ENCODE assay signal across 16 cellular contexts in genomic region chr11:65896009-65896999, GRCh38. TPM values are rescaled to one million over a fixed set of nuclear protein-coding genes. Genes with fewer than 3 reads are reported as not detected.
DNase-seq lines count a peak whose midpoint lies in the region; ATAC-seq, FAIRE-seq and TF ChIP-seq lines count a peak whose summit lies in the region.
"Had no signal": no experiment of that assay in that cellular context is flagged by ENCODE, and none has a peak within 500 bp of the region (broad histone marks: within the 10 kb centered on the region; RNA-seq: fewer than 3 reads in every experiment).

No MANE protein-coding gene starts in this region.

- H3K9me3 ChIP-seq in right cardiac atrium (ENCODE audit: control insufficient read depth, low read length) (no peaks in the 10 kb centered on the region), T-helper 17 cell (ENCODE audit: control insufficient read depth, low read length, poor library complexity, severe bottlenecking) (no peaks in the 10 kb centered on the region), endothelial cell of umbilical vein (replicated peaks; ENCODE audit: control insufficient read depth, insufficient read depth, low read length) (no peaks in the 10 kb centered on the region)

- H3K4me3 Mint-ChIP-seq in T-helper 17 cell (peak overlapping the region; percentile 31), type B pancreatic cell (no peak overlapping the region)

- dilution Hi-C loops in endothelial cell of umbilical vein (cut with MboI; ENCODE audit: extremely low pct_ligation_motif_present, low sequenced_read_pairs): no loop called here

- TF ChIP-seq CTCF in endothelial cell of umbilical vein (IDR thresholded peaks at IDR 0.05; ENCODE audit: extremely low read depth in 1 of 2, insufficient read depth in 1 of 2, low read depth in 1 of 2, low read length in 2 of 2) (no peak), type B pancreatic cell (conservative IDR thresholded peaks at IDR 0.05) (no peak)

- ATAC-seq in right cardiac atrium: no peak
- no peak for ATAC-seq in T-helper 17 cell

- POLR2A ChIA-PET in endothelial cell of umbilical vein (lab: Charles Lee): interaction anchor here (0.7 to 1.3 kb wide), 2 partner anchors 19 to 76 kb away, joined by 4 read pairs; no protein-coding TSS in a partner anchor

- FAIRE-seq in endothelial cell of umbilical vein (lab: Jason Lieb, UNC): no peak
- FAIRE-seq in frontal cortex (lab: Jason Lieb, UNC): no peak
- FAIRE-seq: G401.6, GM18507 had no signal

- H3K27ac Mint-ChIP-seq in T-helper 17 cell: peak overlapping the region; percentile 84
- H3K27ac Mint-ChIP-seq in type B pancreatic cell: peak overlapping the region; percentile 69

- H4K20me1 ChIP-seq in endothelial cell of umbilical vein (replicated peaks; ENCODE audit: control insufficient read depth, extremely low read depth, insufficient read depth, low read length): no peaks in the 10 kb centered on the region

- H3K4me1 Mint-ChIP-seq in T-helper 17 cell (peaks cover 19% of the 10 kb centered on the region), type B pancreatic cell (ENCODE audit: unreplicated experiment) (peaks cover 8% of the 10 kb centered on the region)

- intact Hi-C loops in right cardiac atrium (cut with DNase I): no loop called here
- intact Hi-C loops in cardiac septum (cut with DNase I): no loop called here
- intact Hi-C loops in endothelial cell of umbilical vein (cut with micrococcal nuclease): no loop called here
- intact Hi-C loops in head of caudate nucleus (cut with DNase I): no loop called here

- H3K27ac ChIP-seq in right cardiac atrium (ENCODE audit: low read length) (no peak overlapping the region), endothelial cell of umbilical vein (ENCODE audit: insufficient read depth, low read depth, low read length) (peak overlapping the region; percentile 27)
- H3K27ac ChIP-seq: C4-2B had no signal

- H3K36me3 Mint-ChIP-seq in T-helper 17 cell (ENCODE audit: low read depth) (no peaks in the 10 kb centered on the region), type B pancreatic cell (no peaks in the 10 kb centered on the region)

- H3K9ac ChIP-seq in endothelial cell of umbilical vein (replicated peaks; ENCODE audit: extremely low read depth, insufficient read depth, low read length): no peak overlapping the region

- H3K4me1 ChIP-seq in right cardiac atrium (ENCODE audit: control insufficient read depth, insufficient read depth, low read length): peaks cover 3% of the 10 kb centered on the region
- peaks cover 60% of the 10 kb centered on the region for H3K4me1 ChIP-seq in endothelial cell of umbilical vein (ENCODE audit: control insufficient read depth, extremely low read depth, insufficient read depth, low read length)

- 93% methylated on average over 14 of the region's 14 CpGs for WGBS in right cardiac atrium

- H3K4me2 ChIP-seq in endothelial cell of umbilical vein (ENCODE audit: insufficient read depth, low read length): peak overlapping the region; percentile 37

- peak; percentile 3 for TF ChIP-seq POLR2A in endothelial cell of umbilical vein (IDR thresholded peaks at IDR 0.05; ENCODE audit: low read depth, low read length)

- no peaks in the 10 kb centered on the region for H3K27me3 Mint-ChIP-seq in T-helper 17 cell
- peaks cover 57% of the 10 kb centered on the region for H3K27me3 Mint-ChIP-seq in type B pancreatic cell

- H3K4me3 ChIP-seq in right cardiac atrium (ENCODE audit: low read length) (no peak overlapping the region), endothelial cell of umbilical vein (replicated peaks in 1 of 3; ENCODE audit: insufficient read depth in 1 of 3, low read depth in 1 of 3, low read length in 3 of 3) (no peak overlapping the region)

- H3K27me3 ChIP-seq in right cardiac atrium (ENCODE audit: control insufficient read depth, insufficient read depth) (no peaks in the 10 kb centered on the region), endothelial cell of umbilical vein (ENCODE audit: control insufficient read depth in 2 of 2, insufficient read depth in 2 of 2, low read length in 2 of 2) (no peaks in the 10 kb centered on the region)

- H3K36me3 ChIP-seq in endothelial cell of umbilical vein (ENCODE audit: control insufficient read depth in 2 of 2, extremely low read depth in 1 of 2, insufficient read depth in 2 of 2, low read length in 2 of 2): peaks cover 5 to 8% of the 10 kb centered on the region in 2 experiments

- no peak overlapping the region for H2AFZ ChIP-seq in endothelial cell of umbilical vein (ENCODE audit: low read depth, low read length)

- H3K9me3 Mint-ChIP-seq in type B pancreatic cell: no peaks in the 10 kb centered on the region

- peaks cover 81% of the 10 kb centered on the region for H3K79me2 ChIP-seq in endothelial cell of umbilical vein (ENCODE audit: control insufficient read depth, insufficient read depth, low read length)

- CTCF ChIA-PET in endothelial cell of umbilical vein (lab: Charles Lee): interaction anchor here (0.8 to 6.2 kb wide), 2 partner anchors 6 to 20 kb away, joined by 3 to 69 read pairs; partner anchors contain the start of genes CCDC85B and FIBP

- H3K9me1 ChIP-seq in endothelial cell of umbilical vein (replicated peaks; ENCODE audit: control insufficient read depth, extremely low read depth, insufficient read depth, low read length): no peaks in the 10 kb centered on the region

- BruUV-seq in endothelial cell of umbilical vein (replicated peaks; lab: Mats Ljungman, UMichigan): no TSS peak

- peak in 2 of 3 donors; percentile 52 to 57 for DNase-seq in right cardiac atrium
- DNase-seq in cardiac septum (ENCODE audit: low spot score): no peak
- DNase-seq in T-helper 17 cell: no peak
- DNase-seq in endothelial cell of umbilical vein (ENCODE audit: low read depth, low spot score): no peak
- DNase-seq in type B pancreatic cell (ENCODE audit: extremely low spot score, unreplicated experiment): no peak
- DNase-seq in stimulated activated naive CD4-positive, alpha-beta T cell treated with Interleukin-2 at 50 U/mL for 16 hours (lab: John Stamatoyannopoulos, UW): no peak
- no peak for DNase-seq in frontal cortex (ENCODE audit: low spot score in 2 of 2)
- DNase-seq in head of caudate nucleus: no peak
- DNase-seq: activated effector memory CD4-positive, alpha-beta T cell treated with anti-CD3 and anti-CD28 coated beads, Interleukin-2, amount 50 U/mL, for 16 hours; H7; NCI-H146; NCI-H526; stimulated activated CD4-positive, alpha-beta T cell treated with anti-CD3 and anti-CD28 coated beads, Interleukin-2, amount 100 ng/mL, for 24 hours had no signal

RNA-seq across cellular contexts. Expression of gene FOSL1, which starts 3.9 kb away (rescaled TPM):
- total RNA-seq in right cardiac atrium (1 to 10 TPM in 1 of 4 donors, under 1 TPM in 3; 0.57 to 5.5 (median 0.83) TPM), cardiac septum (2.0 TPM), T-helper 17 cell (1 to 10 TPM; 3.7 to 8.5 TPM), endothelial cell of umbilical vein (52.6 and 53.8 TPM in 2 replicates), type B pancreatic cell (ENCODE audit: low replicate concordance) (2.1 and 11.1 TPM in 2 replicates), frontal cortex (not detected)
- polyA plus RNA-seq in right cardiac atrium (2.6 TPM), endothelial cell of umbilical vein (16.6 and 18.1 TPM in 2 replicates)
- 11.6 and 12.7 TPM in 2 replicates for polyA plus RNA-seq in endothelial cell of umbilical vein (2011; cell fraction: cytosol; rRNA removed)
- polyA plus RNA-seq in endothelial cell of umbilical vein (2011; cell fraction: nucleus; rRNA removed): 8.5 and 9.7 TPM in 2 replicates
- polyA plus RNA-seq in endothelial cell of umbilical vein (2012): 60.2 and 91.7 TPM in 2 replicates
- polyA minus RNA-seq in endothelial cell of umbilical vein: 7.5 and 8.5 TPM in 2 replicates
- polyA minus RNA-seq in endothelial cell of umbilical vein (2011; cell fraction: cytosol; rRNA and poly(A)+ RNA removed): 4.7 TPM
- 7.7 and 8.1 TPM in 2 replicates for polyA minus RNA-seq in endothelial cell of umbilical vein (2011; cell fraction: nucleus; rRNA and poly(A)+ RNA removed)

RNA-seq across cellular contexts. Expression of gene CCDC85B, which starts 5.8 kb away (rescaled TPM):
- total RNA-seq in right cardiac atrium (10 to 100 TPM; 50.8 to 61.3 (median 57.4) TPM), cardiac septum (66.2 TPM), T-helper 17 cell (10 to 100 TPM; 27.4 to 28.0 TPM), endothelial cell of umbilical vein (103 and 105 TPM in 2 replicates), type B pancreatic cell (ENCODE audit: low replicate concordance) (8.2 and 14.3 TPM in 2 replicates), frontal cortex (12.2 TPM)
- polyA plus RNA-seq in right cardiac atrium (80.3 TPM), endothelial cell of umbilical vein (107 and 132 TPM in 2 replicates)
- polyA plus RNA-seq in endothelial cell of umbilical vein (2011; cell fraction: cytosol; rRNA removed): 46.5 and 92.9 TPM in 2 replicates
- 24.0 and 24.1 TPM in 2 replicates for polyA plus RNA-seq in endothelial cell of umbilical vein (2011; cell fraction: nucleus; rRNA removed)
- polyA plus RNA-seq in endothelial cell of umbilical vein (2012): 46.9 and 61.8 TPM in 2 replicates
- polyA minus RNA-seq in endothelial cell of umbilical vein: 10.7 and 12.9 TPM in 2 replicates
- polyA minus RNA-seq in endothelial cell of umbilical vein (2011; cell fraction: cytosol; rRNA and poly(A)+ RNA removed): 34.8 TPM
- 3.1 and 14.2 TPM in 2 replicates for polyA minus RNA-seq in endothelial cell of umbilical vein (2011; cell fraction: nucleus; rRNA and poly(A)+ RNA removed)

RNA-seq across cellular contexts. Expression of gene FIBP, which starts 8.0 kb away (rescaled TPM):
- total RNA-seq in right cardiac atrium (10 to 100 TPM; 39.7 to 46.6 (median 42.8) TPM), cardiac septum (62.6 TPM), T-helper 17 cell (10 to 100 TPM; 27.7 to 30.4 TPM), endothelial cell of umbilical vein (88.5 and 105 TPM in 2 replicates), type B pancreatic cell (ENCODE audit: low replicate concordance) (50.9 and 74.7 TPM in 2 replicates), frontal cortex (154 TPM)
- polyA plus RNA-seq in right cardiac atrium (37.8 TPM), endothelial cell of umbilical vein (162 and 210 TPM in 2 replicates)
- polyA plus RNA-seq in endothelial cell of umbilical vein (2011; cell fraction: cytosol; rRNA removed): 118 and 132 TPM in 2 replicates
- polyA plus RNA-seq in endothelial cell of umbilical vein (2011; cell fraction: nucleus; rRNA removed): 84.3 and 107 TPM in 2 replicates
- polyA plus RNA-seq in endothelial cell of umbilical vein (2012): 120 and 137 TPM in 2 replicates
- 97.2 and 126 TPM in 2 replicates for polyA minus RNA-seq in endothelial cell of umbilical vein
- polyA minus RNA-seq in endothelial cell of umbilical vein (2011; cell fraction: cytosol; rRNA and poly(A)+ RNA removed): 180 TPM
- 40.7 and 42.2 TPM in 2 replicates for polyA minus RNA-seq in endothelial cell of umbilical vein (2011; cell fraction: nucleus; rRNA and poly(A)+ RNA removed)

RNA-seq across cellular contexts. Expression of gene CTSW, which starts 16.7 kb away (rescaled TPM):
- total RNA-seq in right cardiac atrium (1 to 10 TPM in 1 of 4 donors, under 1 TPM in 3; 0.45 to 1.7 (median 0.64) TPM), cardiac septum (0.83 TPM), T-helper 17 cell (10 to 100 TPM; 19.7 to 52.7 TPM), endothelial cell of umbilical vein (not detected in 2 replicates), type B pancreatic cell (ENCODE audit: low replicate concordance) (not detected in 2 replicates), frontal cortex (not detected)
- polyA plus RNA-seq in right cardiac atrium (0.79 TPM), endothelial cell of umbilical vein (not detected in 2 replicates)
- 0.04 and 0.05 TPM in 2 replicates for polyA plus RNA-seq in endothelial cell of umbilical vein (2011; cell fraction: cytosol; rRNA removed)
- polyA plus RNA-seq in endothelial cell of umbilical vein (2011; cell fraction: nucleus; rRNA removed): 0.16 TPM in 1 of 2 replicates, not detected in the other
- polyA plus RNA-seq in endothelial cell of umbilical vein (2012): 0.16 and 0.50 TPM in 2 replicates
- not detected in 2 replicates for polyA minus RNA-seq in endothelial cell of umbilical vein
- not detected for polyA minus RNA-seq in endothelial cell of umbilical vein (2011; cell fraction: cytosol; rRNA and poly(A)+ RNA removed)
- not detected in 2 replicates for polyA minus RNA-seq in endothelial cell of umbilical vein (2011; cell fraction: nucleus; rRNA and poly(A)+ RNA removed)
- total RNA-seq: H7 had no signal

RNA-seq across cellular contexts. Expression of gene C11orf68, which starts 22.6 kb away (rescaled TPM):
- total RNA-seq in right cardiac atrium: 10 to 100 TPM; 31.1 to 41.8 (median 38.7) TPM
- polyA plus RNA-seq in right cardiac atrium: 39.8 TPM
- total RNA-seq in cardiac septum: 45.2 TPM
- 10 to 100 TPM; 14.1 to 18.1 TPM for total RNA-seq in T-helper 17 cell
- total RNA-seq in endothelial cell of umbilical vein: 32.8 and 35.6 TPM in 2 replicates
- 66.5 and 84.8 TPM in 2 replicates for polyA plus RNA-seq in endothelial cell of umbilical vein
- 44.1 and 48.8 TPM in 2 replicates for polyA plus RNA-seq in endothelial cell of umbilical vein (2011; cell fraction: cytosol; rRNA removed)
- 28.2 and 29.6 TPM in 2 replicates for polyA plus RNA-seq in endothelial cell of umbilical vein (2011; cell fraction: nucleus; rRNA removed)
- polyA plus RNA-seq in endothelial cell of umbilical vein (2012): 36.5 and 40.1 TPM in 2 replicates
- 20.5 and 22.2 TPM in 2 replicates for polyA minus RNA-seq in endothelial cell of umbilical vein
- 21.0 TPM for polyA minus RNA-seq in endothelial cell of umbilical vein (2011; cell fraction: cytosol; rRNA and poly(A)+ RNA removed)
- 15.1 and 22.0 TPM in 2 replicates for polyA minus RNA-seq in endothelial cell of umbilical vein (2011; cell fraction: nucleus; rRNA and poly(A)+ RNA removed)
- 27.9 and 31.2 TPM in 2 replicates for total RNA-seq in type B pancreatic cell (ENCODE audit: low replicate concordance)
- total RNA-seq in frontal cortex: 11.8 TPM

Comparison
In these comparisons a context has a peak if more than half of its experiments do, and no peak if none do; other contexts are left out.
1. DNase-seq: peak in right cardiac atrium (2 of 3); none in cardiac septum (single experiment), T-helper 17 cell (0 of 3), endothelial cell of umbilical vein (single experiment), type B pancreatic cell (single experiment), stimulated activated naive CD4-positive, alpha-beta T cell treated with Interleukin-2 at 50 U/mL for 16 hours (single experiment), frontal cortex (0 of 2) and head of caudate nucleus (0 of 42).